ENCODE assay signal across 8 cellular contexts in the genomic region with DNA sequence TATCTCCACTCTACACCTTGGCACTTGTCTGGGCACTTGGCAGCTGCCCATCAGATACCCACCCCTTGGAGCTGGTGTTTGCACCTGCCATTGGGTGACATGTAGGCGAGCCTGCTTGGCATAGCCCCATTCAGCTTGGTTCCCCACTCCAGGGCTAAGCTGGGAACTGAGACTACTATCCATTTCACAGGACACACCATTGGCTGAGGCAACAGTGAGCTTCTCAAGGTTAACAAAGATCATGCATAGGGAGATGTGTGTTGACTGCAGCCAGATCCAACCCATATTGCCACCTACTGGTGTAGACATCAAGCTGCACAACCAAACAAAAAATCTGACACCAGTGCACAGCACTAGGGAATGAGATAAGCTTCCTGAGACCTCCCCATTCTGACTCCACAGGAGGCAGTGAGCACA.
DNase-seq lines count a peak whose midpoint lies in the region; ATAC-seq and TF ChIP-seq lines count a peak whose summit lies in the region.

No MANE protein-coding gene starts in this region.

- H3K4me2 ChIP-seq in OCI-LY7 (ENCODE audit: low read length): no peak overlapping the region

- peak; percentile 13 for DNase-seq in OCI-LY7 (ENCODE audit: low spot score)
- peak; percentile 34 for DNase-seq in glomerular endothelial cell (ENCODE audit: extremely low read depth, low read depth, low spot score)
- no peak for DNase-seq in Ammon's horn (ENCODE audit: low spot score)
- no peak for DNase-seq in GF-D8 (lab: John Stamatoyannopoulos, UW)
- DNase-seq in AG20443 (ENCODE audit: low spot score): no peak

- no peaks in the 10 kb centered on the region for H3K79me2 ChIP-seq in OCI-LY7 (ENCODE audit: insufficient read depth, low read depth, low read length)

- no peaks in the 10 kb centered on the region for H3K36me3 ChIP-seq in OCI-LY7 (ENCODE audit: insufficient read depth, low read length)

- peak; percentile 72 for TF ChIP-seq CTCF in C4-2B (conservative IDR thresholded peaks at IDR 0.05)
- peak; percentile 70 for TF ChIP-seq CTCF in OCI-LY7 (conservative IDR thresholded peaks at IDR 0.05; ENCODE audit: low read length)

- H3K4me3 ChIP-seq in OCI-LY7 (ENCODE audit: low read depth, low read length, poor library complexity, severe bottlenecking): no peak overlapping the region

- POLR2A ChIA-PET in OCI-LY7 (lab: Charles Lee): no interaction called here

- BruUV-seq in OCI-LY7 (replicated peaks; lab: Mats Ljungman, UMichigan): no TSS peak

- H3K9me2 ChIP-seq in OCI-LY7 (ENCODE audit: insufficient read depth, low read length): no peaks in the 10 kb centered on the region

- CTCF ChIA-PET in OCI-LY7 (lab: Charles Lee; ENCODE audit: unreplicated experiment): interaction anchor here (0.6 kb wide), 1 partner anchor 67 kb away, joined by 3 read pairs; no protein-coding TSS in a partner anchor

- no peaks in the 10 kb centered on the region for H4K20me1 ChIP-seq in OCI-LY7 (ENCODE audit: insufficient read depth, low read length)

- H2AFZ ChIP-seq in OCI-LY7 (ENCODE audit: low read length): no peak overlapping the region

- H3K27ac ChIP-seq in C4-2B (no peak overlapping the region), OCI-LY7 (ENCODE audit: low read depth, low read length, poor library complexity, severe bottlenecking) (no peak overlapping the region)

- no peaks in the 10 kb centered on the region for H3K9me3 ChIP-seq in OCI-LY7 (ENCODE audit: low read length)

- intact Hi-C loops in OCI-LY7 (cut with micrococcal nuclease; ENCODE audit: unreplicated experiment): no loop called here

- ATAC-seq in GM19025 (IDR thresholded peaks at IDR 0.05; ENCODE audit: low read depth, unreplicated experiment) (peak; percentile 75), HG03097 (IDR thresholded peaks at IDR 0.05; ENCODE audit: low FRiP score, unreplicated experiment) (peak; percentile 81)

- no peaks in the 10 kb centered on the region for H3K4me1 ChIP-seq in OCI-LY7 (ENCODE audit: insufficient read depth, low read length, poor library complexity, severe bottlenecking)

Comparison
In these comparisons a context has a peak if more than half of its experiments do, and no peak if none do; other contexts are left out.
1. DNase-seq: peak in OCI-LY7 (single experiment) and glomerular endothelial cell (single experiment); none in Ammon's horn (single experiment), GF-D8 (single experiment) and AG20443 (single experiment).